In the genomic region with DNA sequence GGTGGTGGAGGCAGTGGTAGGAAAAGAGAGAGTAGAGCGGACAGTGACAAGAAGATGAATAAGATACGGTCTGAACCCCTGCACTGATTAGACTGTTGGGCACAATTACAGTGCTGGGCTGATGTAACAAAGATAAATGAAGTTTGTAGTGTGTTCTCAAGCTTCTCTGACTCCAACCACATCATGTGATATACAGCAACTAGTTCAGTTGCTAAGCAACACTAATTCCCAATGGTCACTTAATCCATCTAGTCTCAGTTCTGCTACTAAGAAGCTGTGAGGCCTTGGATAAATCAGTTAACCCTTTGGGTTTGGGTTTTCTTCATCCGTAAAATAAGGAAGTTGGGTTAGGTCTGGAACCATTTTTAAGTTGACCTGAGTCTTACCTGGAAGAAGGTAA, we compare ENCODE assay signal across 30 cellular contexts. TPM values are rescaled to one million over a fixed set of nuclear protein-coding genes. Genes with fewer than 3 reads are reported as not detected.
DNase-seq lines count a peak whose midpoint lies in the region; TF ChIP-seq lines count a peak whose summit lies in the region.
"Had no signal": no experiment of that assay in that cellular context is flagged by ENCODE, and none has a peak within 500 bp of the region (broad histone marks: within the 10 kb centered on the region; RNA-seq: fewer than 3 reads in every experiment).

No MANE protein-coding gene starts in this region.

- H3K36me3 ChIP-seq in A673 (ENCODE audit: insufficient read depth, low read length, poor library complexity, severe bottlenecking) = peaks cover 7% of the 10 kb centered on the region
- no peaks in the 10 kb centered on the region for H3K36me3 ChIP-seq in CD8-positive, alpha-beta memory T cell (ENCODE audit: insufficient read depth, low read length)
- H3K36me3 ChIP-seq: BLaER1, gastrocnemius medialis, pancreas, right atrium auricular region, thyroid gland had no signal

- CTCF ChIA-PET in A673 (lab: Charles Lee) = no interaction called here
- CTCF ChIA-PET in CD8-positive, alpha-beta memory T cell (lab: Charles Lee) = no interaction called here

- no peak overlapping the region for H3K4me3 ChIP-seq in A673 (ENCODE audit: low read depth, low read length, poor library complexity, severe bottlenecking)
- H3K4me3 ChIP-seq in fibroblast of villous mesenchyme (ENCODE audit: low read depth, low read length) = no peak overlapping the region
- H3K4me3 ChIP-seq in CD8-positive, alpha-beta memory T cell (ENCODE audit: low read length) = no peak overlapping the region
- H3K4me3 ChIP-seq: BLaER1, gastrocnemius medialis, pancreas, PC-9, right atrium auricular region, thyroid gland had no signal

- H3K9me3 Mint-ChIP-seq in CD8-positive, alpha-beta memory T cell = no peaks in the 10 kb centered on the region
- H3K9me3 Mint-ChIP-seq: activated CD4-positive, alpha-beta memory T cell treated with anti-CD3 and anti-CD28 coated beads for 36 hours; activated naive CD8-positive, alpha-beta T cell treated with anti-CD3 and anti-CD28 coated beads for 36 hours; central memory CD8-positive, alpha-beta T cell; natural killer cell; stimulated activated naive CD8-positive, alpha-beta T cell treated with anti-CD3 and anti-CD28 coated beads, Interleukin-15, Interleukin-2, amounts not matched to agents 100 ng/mL and 50 ng/mL, for 24 hours had no signal

- BruUV-seq in A673 (replicated peaks; lab: Mats Ljungman, UMichigan) = no TSS peak

- intact Hi-C loops in A673 (cut with micrococcal nuclease; ENCODE audit: unreplicated experiment) = no loop called here

- DNase-seq in A673 (ENCODE audit: low spot score) (peak; percentile 62), MV-4-11 (lab: John Stamatoyannopoulos, UW) (peak; percentile 91), amniotic epithelial cell (ENCODE audit: low read depth) (peak; percentile 76), fibroblast of villous mesenchyme (ENCODE audit: low read depth) (peak; percentile 51), CD1c-positive myeloid dendritic cell (ENCODE audit: extremely low spot score) (no peak), GM10266 (ENCODE audit: extremely low spot score) (no peak)
- no peak for DNase-seq in CD8-positive, alpha-beta memory T cell
- no peak for DNase-seq in activated CD4-positive, CD25-positive, alpha-beta regulatory T cell treated with anti-CD3 and anti-CD28 coated beads, Interleukin-2, amount 50 U/mL, for 72 hours
- DNase-seq: activated CD4-positive, alpha-beta memory T cell treated with anti-CD3 and anti-CD28 coated beads for 36 hours; activated naive CD8-positive, alpha-beta T cell treated with anti-CD3 and anti-CD28 coated beads for 36 hours; Caco-2; gastrocnemius medialis; H7; left ventricle myocardium superior; midbrain; natural killer cell; NCI-H1105 treated with DMSO at 0.1 percent for 48 hours; NCI-H2227 treated with DMSO at 0.1 percent for 48 hours; pancreas; PC-9; Right ventricle myocardium superior; stimulated activated CD4-positive, alpha-beta T cell treated with anti-CD3 and anti-CD28 coated beads, Interleukin-12 subunit alpha, Interleukin-12 subunit beta, amount 100 ng/mL, for 4 hours; stimulated activated CD4-positive, alpha-beta T cell treated with anti-CD3 and anti-CD28 coated beads, Interleukin-4, amount 100 ng/mL, for 4 hours; T1000; thyroid gland had no signal

- no peak overlapping the region for H3K4me3 Mint-ChIP-seq in CD8-positive, alpha-beta memory T cell
- H3K4me3 Mint-ChIP-seq: activated CD4-positive, alpha-beta memory T cell treated with anti-CD3 and anti-CD28 coated beads for 36 hours; activated naive CD8-positive, alpha-beta T cell treated with anti-CD3 and anti-CD28 coated beads for 36 hours; central memory CD8-positive, alpha-beta T cell; natural killer cell; stimulated activated naive CD8-positive, alpha-beta T cell treated with anti-CD3 and anti-CD28 coated beads, Interleukin-15, Interleukin-2, amounts not matched to agents 100 ng/mL and 50 ng/mL, for 24 hours had no signal

- peaks cover 1 to 24% of the 10 kb centered on the region in 2 donors for H3K27me3 Mint-ChIP-seq in CD8-positive, alpha-beta memory T cell
- H3K27me3 Mint-ChIP-seq: activated naive CD8-positive, alpha-beta T cell treated with anti-CD3 and anti-CD28 coated beads for 36 hours had no signal

- H3K9me3 ChIP-seq in A673 (ENCODE audit: low read depth, low read length, poor library complexity, severe bottlenecking) = no peaks in the 10 kb centered on the region
- no peaks in the 10 kb centered on the region for H3K9me3 ChIP-seq in CD8-positive, alpha-beta memory T cell (ENCODE audit: low read length)
- H3K9me3 ChIP-seq: BLaER1, Caco-2, gastrocnemius medialis, pancreas, right atrium auricular region, thyroid gland had no signal

- no peaks in the 10 kb centered on the region for H3K4me1 Mint-ChIP-seq in CD8-positive, alpha-beta memory T cell
- H3K4me1 Mint-ChIP-seq: activated naive CD8-positive, alpha-beta T cell treated with anti-CD3 and anti-CD28 coated beads for 36 hours; central memory CD8-positive, alpha-beta T cell; natural killer cell had no signal

- TF ChIP-seq CTCF in A673 (conservative IDR thresholded peaks at IDR 0.05; ENCODE audit: low read depth, low read length) = no peak
- TF ChIP-seq CTCF in fibroblast of villous mesenchyme (IDR thresholded peaks at IDR 0.05; ENCODE audit: insufficient read depth, low read depth, low read length) = no peak
- no peak for TF ChIP-seq CTCF in GM10266 (IDR thresholded peaks at IDR 0.05; ENCODE audit: control insufficient read depth, insufficient read depth, low read depth, missing control alignments)

- POLR2A ChIA-PET in A673 (lab: Charles Lee; ENCODE audit: low non-redundant PET) = interaction anchor here (0.6 kb wide), 1 partner anchor 12 kb away, joined by 4 read pairs; no protein-coding TSS in a partner anchor
- POLR2A ChIA-PET in CD8-positive, alpha-beta memory T cell (lab: Charles Lee) = no interaction called here

- H3K36me3 Mint-ChIP-seq in CD8-positive, alpha-beta memory T cell = no peaks in the 10 kb centered on the region
- H3K36me3 Mint-ChIP-seq: activated CD4-positive, alpha-beta memory T cell treated with anti-CD3 and anti-CD28 coated beads for 36 hours; activated naive CD8-positive, alpha-beta T cell treated with anti-CD3 and anti-CD28 coated beads for 36 hours; natural killer cell had no signal

- peaks cover 57% of the 10 kb centered on the region for H3K4me1 ChIP-seq in A673 (ENCODE audit: insufficient read depth, low read length, poor library complexity, severe bottlenecking)
- H3K4me1 ChIP-seq in CD8-positive, alpha-beta memory T cell (ENCODE audit: insufficient read depth, low read length) = no peaks in the 10 kb centered on the region
- H3K4me1 ChIP-seq: BLaER1, Caco-2, gastrocnemius medialis, pancreas, thyroid gland had no signal

- peak overlapping the region; percentile 63 for H3K27ac ChIP-seq in A673 (ENCODE audit: low read depth, low read length, poor library complexity, severe bottlenecking)
- no peak overlapping the region for H3K27ac ChIP-seq in CD8-positive, alpha-beta memory T cell (ENCODE audit: low read depth, low read length)
- H3K27ac ChIP-seq: BLaER1, epithelial cell of prostate, gastrocnemius medialis, pancreas, PC-9, right atrium auricular region, thyroid gland had no signal

- no peaks in the 10 kb centered on the region for H3K27me3 ChIP-seq in A673 (replicated peaks; ENCODE audit: insufficient read depth, low read depth, low read length, poor library complexity)
- H3K27me3 ChIP-seq in CD8-positive, alpha-beta memory T cell (ENCODE audit: insufficient read depth, low read length, poor library complexity, severe bottlenecking) = no peaks in the 10 kb centered on the region
- H3K27me3 ChIP-seq: BLaER1, gastrocnemius medialis, pancreas, right atrium auricular region, thyroid gland had no signal

- H3K27ac Mint-ChIP-seq in CD8-positive, alpha-beta memory T cell = no peak overlapping the region
- H3K27ac Mint-ChIP-seq: activated CD4-positive, alpha-beta memory T cell treated with anti-CD3 and anti-CD28 coated beads for 36 hours; activated naive CD8-positive, alpha-beta T cell treated with anti-CD3 and anti-CD28 coated beads for 36 hours; natural killer cell; stimulated activated naive CD8-positive, alpha-beta T cell treated with anti-CD3 and anti-CD28 coated beads, Interleukin-15, Interleukin-2, amounts not matched to agents 100 ng/mL and 50 ng/mL, for 24 hours had no signal

RNA-seq across cellular contexts. Expression of gene DDR2, which starts 17.3 kb away (rescaled TPM):
- total RNA-seq in A673 (2021) (121 and 145 TPM in 2 replicates), fibroblast of villous mesenchyme (227 and 289 TPM in 2 replicates)
- total RNA-seq in CD8-positive, alpha-beta memory T cell = under 1 TPM; 0.13 to 0.20 TPM
- polyA plus RNA-seq in CD8-positive, alpha-beta memory T cell = 0.09 TPM

Comparison
In these comparisons a context has a peak if more than half of its experiments do, and no peak if none do; other contexts are left out.
1. DNase-seq: peak in A673 (single experiment), MV-4-11 (single experiment), amniotic epithelial cell (single experiment) and fibroblast of villous mesenchyme (single experiment); none in CD8-positive, alpha-beta memory T cell (0 of 5), activated CD4-positive, CD25-positive, alpha-beta regulatory T cell treated with anti-CD3 and anti-CD28 coated beads, Interleukin-2, amount 50 U/mL, for 72 hours (single experiment), CD1c-positive myeloid dendritic cell (single experiment) and GM10266 (single experiment).
2. RNA of gene DDR2, which starts 17.3 kb away (total RNA-seq): 227 to 289 TPM in fibroblast of villous mesenchyme and 121 to 145 TPM in A673; 0.13 to 0.20 TPM in CD8-positive, alpha-beta memory T cell; every median in the first group is over 100 times any median in the second.